8 cellular contexts compared by ENCODE assay signal in the genomic region with DNA sequence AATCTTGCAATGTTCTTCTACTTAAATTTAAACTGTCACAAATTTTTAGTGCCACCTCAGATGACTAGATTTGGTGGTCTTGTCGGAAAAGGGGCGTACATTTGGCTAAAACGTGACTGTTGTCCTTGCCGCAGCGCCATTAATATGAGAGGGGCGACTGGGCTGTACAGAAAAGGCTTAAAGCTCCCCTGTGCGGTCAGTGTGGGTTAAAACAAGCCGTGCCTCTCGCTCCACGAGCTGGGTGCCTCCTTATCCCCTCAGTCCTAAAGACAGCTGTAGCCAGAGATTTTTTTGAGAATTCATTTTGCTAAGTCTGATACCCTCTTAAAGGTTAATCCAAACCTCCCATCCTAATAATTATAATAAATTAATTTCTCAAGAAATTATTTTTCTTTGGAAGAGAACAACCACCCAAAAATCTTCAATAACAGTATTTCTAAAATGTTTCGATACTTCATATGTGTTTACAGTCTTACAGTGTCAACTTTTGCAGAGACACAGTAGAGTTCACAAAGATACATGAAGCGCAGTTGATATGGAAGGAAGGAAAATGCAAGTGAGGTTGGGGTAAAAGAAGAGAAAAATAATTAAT.
A peak's percentile ranks its signal among the peaks of the same experiment; 100 is the strongest.
DNase-seq lines count a peak whose midpoint lies in the region; ATAC-seq and TF ChIP-seq lines count a peak whose summit lies in the region.

No MANE protein-coding gene starts in this region.

- H3K27me3 ChIP-seq in rectal smooth muscle tissue (ENCODE audit: control insufficient read depth, insufficient read depth, low read length): no peaks in the 10 kb centered on the region

- peak; percentile 10 for DNase-seq in 8988T
- DNase-seq in GM10266 (ENCODE audit: extremely low spot score): peak; percentile 32
- DNase-seq in HT1080 (ENCODE audit: low read depth): peak; percentile 29
- DNase-seq in glutamatergic neuron: peak; percentile 63
- no peak for DNase-seq in activated CD8-positive, alpha-beta memory T cell treated with anti-CD3 and anti-CD28 coated beads, Interleukin-2, amount 50 U/mL, for 4 hours
- DNase-seq in immature natural killer cell: no peak

- peak overlapping the region; percentile 34 for H3K4me3 ChIP-seq in rectal smooth muscle tissue (ENCODE audit: low read length)

- H3K36me3 ChIP-seq in rectal smooth muscle tissue (ENCODE audit: control insufficient read depth, insufficient read depth, low read length): no peaks in the 10 kb centered on the region

- TF ChIP-seq CTCF in GM10266 (IDR thresholded peaks at IDR 0.05; ENCODE audit: control insufficient read depth, insufficient read depth, low read depth, missing control alignments): peak; percentile 55
- peak; percentile 34 for TF ChIP-seq CTCF in glutamatergic neuron (IDR thresholded peaks at IDR 0.05; ENCODE audit: partially characterized antibody, unreplicated experiment)

- H3K4me3 Mint-ChIP-seq in glutamatergic neuron (ENCODE audit: unreplicated experiment) (no peak overlapping the region), immature natural killer cell (no peak overlapping the region)

- H3K4me1 Mint-ChIP-seq in glutamatergic neuron (ENCODE audit: low read depth, unreplicated experiment): no peaks in the 10 kb centered on the region
- H3K4me1 Mint-ChIP-seq in immature natural killer cell: no peaks in the 10 kb centered on the region

- ATAC-seq in SK-N-SH treated with all-trans-retinoic acid at 6 μM for 48 hours: peak; percentile 99

- H3K27me3 Mint-ChIP-seq in glutamatergic neuron (ENCODE audit: unreplicated experiment) (no peaks in the 10 kb centered on the region), immature natural killer cell (ENCODE audit: low read depth in 3 of 3) (peaks cover 0 to 4% (median 3%) of the 10 kb centered on the region in 3 donors)

- no peak overlapping the region for H3K27ac ChIP-seq in rectal smooth muscle tissue (ENCODE audit: low read depth, low read length)

- H3K9me3 Mint-ChIP-seq in glutamatergic neuron (ENCODE audit: unreplicated experiment) (no peaks in the 10 kb centered on the region), immature natural killer cell (no peaks in the 10 kb centered on the region)

- H3K9ac ChIP-seq in rectal smooth muscle tissue (ENCODE audit: low read length): no peak overlapping the region

- no peaks in the 10 kb centered on the region for H3K4me1 ChIP-seq in rectal smooth muscle tissue (ENCODE audit: control insufficient read depth, insufficient read depth, low read length)

- H3K27ac Mint-ChIP-seq in glutamatergic neuron (ENCODE audit: unreplicated experiment) (no peak overlapping the region), immature natural killer cell (no peak overlapping the region)

- H3K36me3 Mint-ChIP-seq in glutamatergic neuron (ENCODE audit: unreplicated experiment) (no peaks in the 10 kb centered on the region), immature natural killer cell (no peaks in the 10 kb centered on the region)

TF ChIP-seq in SK-N-SH treated with all-trans-retinoic acid at 6 μM for 48 hours, 23 proteins besides CTCF, POLR2A, EP300 and RAD21:
- TF ChIP-seq CSDC2 (CRISPR knock-in tag; IDR thresholded peaks at IDR 0.05): no peak
- TF ChIP-seq, protein P1, sequence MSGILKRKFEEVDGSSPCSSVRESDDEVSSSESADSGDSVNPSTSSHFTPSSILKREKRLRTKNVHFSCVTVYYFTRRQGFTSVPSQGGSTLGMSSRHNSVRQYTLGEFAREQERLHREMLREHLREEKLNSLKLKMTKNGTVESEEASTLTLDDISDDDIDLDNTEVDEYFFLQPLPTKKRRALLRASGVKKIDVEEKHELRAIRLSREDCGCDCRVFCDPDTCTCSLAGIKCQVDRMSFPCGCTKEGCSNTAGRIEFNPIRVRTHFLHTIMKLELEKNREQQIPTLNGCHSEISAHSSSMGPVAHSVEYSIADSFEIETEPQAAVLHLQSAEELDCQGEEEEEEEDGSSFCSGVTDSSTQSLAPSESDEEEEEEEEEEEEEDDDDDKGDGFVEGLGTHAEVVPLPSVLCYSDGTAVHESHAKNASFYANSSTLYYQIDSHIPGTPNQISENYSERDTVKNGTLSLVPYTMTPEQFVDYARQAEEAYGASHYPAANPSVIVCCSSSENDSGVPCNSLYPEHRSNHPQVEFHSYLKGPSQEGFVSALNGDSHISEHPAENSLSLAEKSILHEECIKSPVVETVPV (CRISPR knock-in tag; IDR thresholded peaks at IDR 0.05): no peak
- no peak for TF ChIP-seq ZC3H10 (CRISPR knock-in tag; IDR thresholded peaks at IDR 0.05)
- TF ChIP-seq, protein P2, sequence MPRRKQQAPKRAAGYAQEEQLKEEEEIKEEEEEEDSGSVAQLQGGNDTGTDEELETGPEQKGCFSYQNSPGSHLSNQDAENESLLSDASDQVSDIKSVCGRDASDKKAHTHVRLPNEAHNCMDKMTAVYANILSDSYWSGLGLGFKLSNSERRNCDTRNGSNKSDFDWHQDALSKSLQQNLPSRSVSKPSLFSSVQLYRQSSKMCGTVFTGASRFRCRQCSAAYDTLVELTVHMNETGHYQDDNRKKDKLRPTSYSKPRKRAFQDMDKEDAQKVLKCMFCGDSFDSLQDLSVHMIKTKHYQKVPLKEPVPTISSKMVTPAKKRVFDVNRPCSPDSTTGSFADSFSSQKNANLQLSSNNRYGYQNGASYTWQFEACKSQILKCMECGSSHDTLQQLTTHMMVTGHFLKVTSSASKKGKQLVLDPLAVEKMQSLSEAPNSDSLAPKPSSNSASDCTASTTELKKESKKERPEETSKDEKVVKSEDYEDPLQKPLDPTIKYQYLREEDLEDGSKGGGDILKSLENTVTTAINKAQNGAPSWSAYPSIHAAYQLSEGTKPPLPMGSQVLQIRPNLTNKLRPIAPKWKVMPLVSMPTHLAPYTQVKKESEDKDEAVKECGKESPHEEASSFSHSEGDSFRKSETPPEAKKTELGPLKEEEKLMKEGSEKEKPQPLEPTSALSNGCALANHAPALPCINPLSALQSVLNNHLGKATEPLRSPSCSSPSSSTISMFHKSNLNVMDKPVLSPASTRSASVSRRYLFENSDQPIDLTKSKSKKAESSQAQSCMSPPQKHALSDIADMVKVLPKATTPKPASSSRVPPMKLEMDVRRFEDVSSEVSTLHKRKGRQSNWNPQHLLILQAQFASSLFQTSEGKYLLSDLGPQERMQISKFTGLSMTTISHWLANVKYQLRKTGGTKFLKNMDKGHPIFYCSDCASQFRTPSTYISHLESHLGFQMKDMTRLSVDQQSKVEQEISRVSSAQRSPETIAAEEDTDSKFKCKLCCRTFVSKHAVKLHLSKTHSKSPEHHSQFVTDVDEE (CRISPR knock-in tag; IDR thresholded peaks at IDR 0.05): no peak
- no peak for TF ChIP-seq ZFP3 (CRISPR knock-in tag; IDR thresholded peaks at IDR 0.05)
- TF ChIP-seq, protein P3, sequence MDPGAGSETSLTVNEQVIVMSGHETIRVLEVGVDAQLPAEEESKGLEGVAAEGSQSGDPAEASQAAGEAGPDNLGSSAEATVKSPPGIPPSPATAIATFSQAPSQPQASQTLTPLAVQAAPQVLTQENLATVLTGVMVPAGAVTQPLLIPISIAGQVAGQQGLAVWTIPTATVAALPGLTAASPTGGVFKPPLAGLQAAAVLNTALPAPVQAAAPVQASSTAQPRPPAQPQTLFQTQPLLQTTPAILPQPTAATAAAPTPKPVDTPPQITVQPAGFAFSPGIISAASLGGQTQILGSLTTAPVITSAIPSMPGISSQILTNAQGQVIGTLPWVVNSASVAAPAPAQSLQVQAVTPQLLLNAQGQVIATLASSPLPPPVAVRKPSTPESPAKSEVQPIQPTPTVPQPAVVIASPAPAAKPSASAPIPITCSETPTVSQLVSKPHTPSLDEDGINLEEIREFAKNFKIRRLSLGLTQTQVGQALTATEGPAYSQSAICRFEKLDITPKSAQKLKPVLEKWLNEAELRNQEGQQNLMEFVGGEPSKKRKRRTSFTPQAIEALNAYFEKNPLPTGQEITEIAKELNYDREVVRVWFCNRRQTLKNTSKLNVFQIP (CRISPR knock-in tag; IDR thresholded peaks at IDR 0.05; ENCODE audit: borderline replicate concordance, low read depth): no peak
- no peak for TF ChIP-seq ZFP30 (CRISPR knock-in tag; IDR thresholded peaks at IDR 0.05)
- no peak for TF ChIP-seq BACH2 (CRISPR knock-in tag; IDR thresholded peaks at IDR 0.05; ENCODE audit: borderline replicate concordance)
- no peak for TF ChIP-seq CREB5 (CRISPR knock-in tag; IDR thresholded peaks at IDR 0.05; ENCODE audit: low read depth)
- TF ChIP-seq GLIS3 (CRISPR knock-in tag; IDR thresholded peaks at IDR 0.05): no peak
- no peak for TF ChIP-seq PPARA (CRISPR knock-in tag; IDR thresholded peaks at IDR 0.05; ENCODE audit: borderline replicate concordance)
- TF ChIP-seq ZNF70 (CRISPR knock-in tag; IDR thresholded peaks at IDR 0.05): no peak
- TF ChIP-seq OSR1 (CRISPR knock-in tag; IDR thresholded peaks at IDR 0.05): no peak
- TF ChIP-seq TCF4 (CRISPR knock-in tag; IDR thresholded peaks at IDR 0.05; ENCODE audit: borderline replicate concordance): no peak
- no peak for TF ChIP-seq ZNF565 (CRISPR knock-in tag; conservative IDR thresholded peaks at IDR 0.05; ENCODE audit: low read depth)
- no peak for TF ChIP-seq ZNF8 (CRISPR knock-in tag; IDR thresholded peaks at IDR 0.05)
- no peak for TF ChIP-seq TOX (CRISPR knock-in tag; IDR thresholded peaks at IDR 0.05; ENCODE audit: borderline replicate concordance)
- TF ChIP-seq ESRRG (CRISPR knock-in tag; IDR thresholded peaks at IDR 0.05): no peak

Comparison
In these comparisons a context has a peak if more than half of its experiments do, and no peak if none do; other contexts are left out.
1. DNase-seq: peak in 8988T (single experiment), GM10266 (single experiment), HT1080 (single experiment) and glutamatergic neuron (single experiment); none in activated CD8-positive, alpha-beta memory T cell treated with anti-CD3 and anti-CD28 coated beads, Interleukin-2, amount 50 U/mL, for 4 hours (single experiment) and immature natural killer cell (0 of 3).